Comparison of ENCODE assay signal across 2 cellular contexts in genomic region chr12:5907812-5908211, GRCh38.
TF ChIP-seq lines count a peak whose summit lies in the region.

No MANE protein-coding gene starts in this region.

TF ChIP-seq in H1, 55 proteins besides CTCF, POLR2A, EP300 and RAD21:
- TF ChIP-seq CHD2 (IDR thresholded peaks at IDR 0.05; ENCODE audit: low read length): no peak
- no peak for TF ChIP-seq SIRT6 (IDR thresholded peaks at IDR 0.05; ENCODE audit: low read length)
- TF ChIP-seq BACH1 (IDR thresholded peaks at IDR 0.05; ENCODE audit: low read length): no peak
- TF ChIP-seq BCL11A (IDR thresholded peaks at IDR 0.05; ENCODE audit: low read depth in 2 of 2, low read length in 2 of 2): no peak
- no peak for TF ChIP-seq NANOG (IDR thresholded peaks at IDR 0.05; ENCODE audit: insufficient read depth, low read depth, low read length, poor library complexity, severe bottlenecking)
- TF ChIP-seq ASH2L (IDR thresholded peaks at IDR 0.05; ENCODE audit: low read length): no peak
- TF ChIP-seq CHD1 (IDR thresholded peaks at IDR 0.05; ENCODE audit: low read depth, low read length): no peak
- no peak for TF ChIP-seq USF2 (IDR thresholded peaks at IDR 0.05; ENCODE audit: low read length)
- TF ChIP-seq CEBPB (IDR thresholded peaks at IDR 0.05; ENCODE audit: low read depth, low read length): no peak
- no peak for TF ChIP-seq NRF1 (IDR thresholded peaks at IDR 0.05; ENCODE audit: low read depth, low read length)
- no peak for TF ChIP-seq TAF7 (optimal IDR thresholded peaks at IDR 0.05; ENCODE audit: borderline replicate concordance, low read depth, low read length)
- no peak for TF ChIP-seq RXRA (IDR thresholded peaks at IDR 0.05; ENCODE audit: insufficient read depth, low read depth, low read length)
- TF ChIP-seq, protein P1, sequence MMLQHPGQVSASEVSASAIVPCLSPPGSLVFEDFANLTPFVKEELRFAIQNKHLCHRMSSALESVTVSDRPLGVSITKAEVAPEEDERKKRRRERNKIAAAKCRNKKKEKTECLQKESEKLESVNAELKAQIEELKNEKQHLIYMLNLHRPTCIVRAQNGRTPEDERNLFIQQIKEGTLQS (IDR thresholded peaks at IDR 0.05; ENCODE audit: insufficient read depth, low read depth, low read length): no peak
- no peak for TF ChIP-seq KDM5A (IDR thresholded peaks at IDR 0.05; ENCODE audit: low read length)
- TF ChIP-seq SUZ12 (IDR thresholded peaks at IDR 0.05; ENCODE audit: low read length): no peak
- TF ChIP-seq TBP (IDR thresholded peaks at IDR 0.05; ENCODE audit: low read depth, low read length): no peak
- no peak for TF ChIP-seq YY1 (IDR thresholded peaks at IDR 0.05; ENCODE audit: low read depth, low read length)
- TF ChIP-seq MAFK (IDR thresholded peaks at IDR 0.05; ENCODE audit: low read depth, low read length): no peak

TF ChIP-seq in WTC11, 78 proteins besides CTCF, POLR2A, EP300 and RAD21:
- TF ChIP-seq JUN (CRISPR knock-in tag; IDR thresholded peaks at IDR 0.05) (no peak), NR3C1 (CRISPR knock-in tag; conservative IDR thresholded peaks at IDR 0.05; ENCODE audit: low read depth) (no peak), OVOL2 (CRISPR knock-in tag; IDR thresholded peaks at IDR 0.05; ENCODE audit: borderline replicate concordance) (no peak), ESRRA (CRISPR knock-in tag; IDR thresholded peaks at IDR 0.05; ENCODE audit: borderline replicate concordance) (no peak), JAZF1 (CRISPR knock-in tag; IDR thresholded peaks at IDR 0.05) (no peak), FOXJ3 (CRISPR knock-in tag; IDR thresholded peaks at IDR 0.05; ENCODE audit: borderline replicate concordance) (no peak), EMX1 (CRISPR knock-in tag; IDR thresholded peaks at IDR 0.05) (no peak), NFATC4 (CRISPR knock-in tag; IDR thresholded peaks at IDR 0.05) (no peak)
